14 cellular contexts compared by ENCODE assay signal in the genomic region with DNA sequence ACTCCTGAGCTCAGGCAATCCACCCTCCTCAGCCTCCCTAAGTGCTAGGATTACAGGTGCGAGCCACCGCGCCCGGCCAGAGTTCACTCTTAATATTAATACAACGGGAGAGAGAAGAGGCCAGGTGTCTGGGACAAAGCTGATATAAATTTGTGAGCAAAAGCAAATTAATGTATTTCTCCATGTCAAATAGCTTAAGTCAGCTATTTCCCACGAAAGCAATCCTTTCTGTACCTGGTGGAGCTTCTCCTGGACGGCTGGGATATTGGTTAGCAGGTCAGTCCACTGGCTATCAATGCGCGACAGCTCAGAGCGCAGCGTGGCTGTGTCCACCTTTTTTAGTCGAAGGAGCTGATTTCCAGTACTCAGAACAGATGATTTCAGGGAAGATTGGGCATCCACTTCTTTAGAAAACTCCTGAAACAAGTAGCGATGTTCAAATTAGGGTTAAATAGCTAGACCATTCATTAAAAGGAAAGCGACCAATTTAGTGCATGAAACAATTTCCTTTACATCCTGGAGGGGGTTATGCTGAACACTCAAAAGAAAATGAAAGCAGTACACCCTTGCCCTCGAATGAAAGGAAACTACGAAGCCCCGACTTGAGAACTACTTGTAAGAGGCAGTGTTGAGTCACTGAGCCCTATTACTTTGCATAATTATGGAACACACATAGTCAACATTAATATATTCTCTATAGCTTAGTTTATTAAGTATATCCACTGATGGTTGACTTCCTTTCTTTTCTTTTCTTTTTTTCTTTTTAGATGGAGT.
DNase-seq lines count a peak whose midpoint lies in the region; ATAC-seq and TF ChIP-seq lines count a peak whose summit lies in the region.
"Had no signal": no experiment of that assay in that cellular context is flagged by ENCODE, and none has a peak within 500 bp of the region (broad histone marks: within the 10 kb centered on the region; RNA-seq: fewer than 3 reads in every experiment).

No MANE protein-coding gene starts in this region.

- ATAC-seq in right lobe of liver (peak; percentile 23 to 70 (median 46)), GM18511 (IDR thresholded peaks at IDR 0.05; ENCODE audit: unreplicated experiment) (no peak), HG03135 (IDR thresholded peaks at IDR 0.05; ENCODE audit: unreplicated experiment) (no peak)

- no peaks in the 10 kb centered on the region for H3K27me3 Mint-ChIP-seq in activated naive CD4-positive, alpha-beta T cell treated with anti-CD3 and anti-CD28 coated beads, Interleukin-2, amount 50 U/mL, for 24 hours
- H3K27me3 Mint-ChIP-seq: dendritic cell treated with granulocyte-macrophage colony-stimulating factor and Interleukin-4, amounts not matched to agents 40 ng/mL and 50 ng/mL, for 4 days; progenitor cell of endocrine pancreas had no signal

- no peaks in the 10 kb centered on the region for H3K27me3 ChIP-seq in right lobe of liver
- no peaks in the 10 kb centered on the region for H3K27me3 ChIP-seq in vagina
- H3K27me3 ChIP-seq: BE2C, foreskin keratinocyte had no signal

- peak overlapping the region; percentile 72 for H3K27ac Mint-ChIP-seq in activated naive CD4-positive, alpha-beta T cell treated with anti-CD3 and anti-CD28 coated beads, Interleukin-2, amount 50 U/mL, for 24 hours
- H3K27ac Mint-ChIP-seq: dendritic cell treated with granulocyte-macrophage colony-stimulating factor and Interleukin-4, amounts not matched to agents 40 ng/mL and 50 ng/mL, for 4 days; progenitor cell of endocrine pancreas had no signal

- H3K36me3 ChIP-seq in right lobe of liver (peaks cover 0 to 79% (median 45%) of the 10 kb centered on the region in 4 donors), vagina (peaks cover 0 to 43% of the 10 kb centered on the region in 2 donors)
- H3K36me3 ChIP-seq: BE2C had no signal

- intact Hi-C loops in right lobe of liver (cut with DNase I) (no loop called here), vagina (cut with DNase I) (no loop called here)

- TF ChIP-seq CTCF in right lobe of liver (IDR thresholded peaks at IDR 0.05) (no peak), vagina (IDR thresholded peaks at IDR 0.05) (no peak)

- peaks cover 33% of the 10 kb centered on the region for H3K4me1 Mint-ChIP-seq in activated naive CD4-positive, alpha-beta T cell treated with anti-CD3 and anti-CD28 coated beads, Interleukin-2, amount 50 U/mL, for 24 hours

- peak overlapping the region; percentile 74 for H3K4me3 Mint-ChIP-seq in activated naive CD4-positive, alpha-beta T cell treated with anti-CD3 and anti-CD28 coated beads, Interleukin-2, amount 50 U/mL, for 24 hours
- H3K4me3 Mint-ChIP-seq: dendritic cell treated with granulocyte-macrophage colony-stimulating factor and Interleukin-4, amounts not matched to agents 40 ng/mL and 50 ng/mL, for 4 days had no signal

- peaks cover 9% of the 10 kb centered on the region for H3K36me3 Mint-ChIP-seq in activated naive CD4-positive, alpha-beta T cell treated with anti-CD3 and anti-CD28 coated beads, Interleukin-2, amount 50 U/mL, for 24 hours

- WGBS in right lobe of liver (ENCODE audit: insufficient coverage, low coverage, low lambda C conversion rate, missing lambda C conversion rate), result 76% methylated on average over 14 of the region's 17 CpGs

- no peaks in the 10 kb centered on the region for H3K9me3 ChIP-seq in right lobe of liver
- no peaks in the 10 kb centered on the region for H3K9me3 ChIP-seq in vagina
- H3K9me3 ChIP-seq: BE2C had no signal

- TF ChIP-seq POLR2A in right lobe of liver (IDR thresholded peaks at IDR 0.05), result no peak
- no peak for TF ChIP-seq POLR2A in vagina (IDR thresholded peaks at IDR 0.05)

- DNase-seq in stimulated activated CD4-positive, alpha-beta T cell treated with anti-CD3 and anti-CD28 coated beads, Interleukin-1b, Interleukin-23, amount 100 ng/mL, for 48 hours, result peak; percentile 20
- DNase-seq in stimulated activated CD4-positive, alpha-beta T cell treated with anti-CD3 and anti-CD28 coated beads, Interleukin-2, amount 100 ng/mL, for 48 hours, result no peak
- DNase-seq in right lobe of liver (no peak), vagina (ENCODE audit: extremely low spot score in 2 of 2) (no peak), NCI-H2196 treated with DMSO at 0.1 percent for 48 hours (lab: John Stamatoyannopoulos, UW; ENCODE audit: unreplicated experiment) (no peak)
- DNase-seq: BE2C, NCI-H2081 had no signal

- H3K9me3 Mint-ChIP-seq in activated naive CD4-positive, alpha-beta T cell treated with anti-CD3 and anti-CD28 coated beads, Interleukin-2, amount 50 U/mL, for 24 hours, result no peaks in the 10 kb centered on the region
- H3K9me3 Mint-ChIP-seq: dendritic cell treated with granulocyte-macrophage colony-stimulating factor and Interleukin-4, amounts not matched to agents 40 ng/mL and 50 ng/mL, for 4 days had no signal

- H3K27ac ChIP-seq in right lobe of liver, result no peak overlapping the region
- peak overlapping the region; percentile 66 for H3K27ac ChIP-seq in vagina
- H3K27ac ChIP-seq: foreskin keratinocyte, KMS-11 had no signal

- H3K4me1 ChIP-seq in right lobe of liver (no peaks in the 10 kb centered on the region), vagina (peaks cover 11% of the 10 kb centered on the region)
- H3K4me1 ChIP-seq: BE2C, foreskin keratinocyte had no signal

- H3K4me3 ChIP-seq in right lobe of liver (no peak overlapping the region), vagina (no peak overlapping the region)

Comparison
In these comparisons a context has a peak if more than half of its experiments do, and no peak if none do; other contexts are left out.
1. ATAC-seq: peak in right lobe of liver (4 of 4); none in GM18511 (single experiment) and HG03135 (single experiment).